ENCODE assay signal across 18 cellular contexts in genomic region chr12:22431693-22432251, GRCh38.
DNase-seq lines count a peak whose midpoint lies in the region; ATAC-seq lines count a peak whose summit lies in the region.
"Had no signal": no experiment of that assay in that cellular context is flagged by ENCODE, and none has a peak within 500 bp of the region (broad histone marks: within the 10 kb centered on the region; RNA-seq: fewer than 3 reads in every experiment).

No MANE protein-coding gene starts in this region.

- H3K4me3 Mint-ChIP-seq in stimulated activated naive CD8-positive, alpha-beta T cell treated with anti-CD3 and anti-CD28 coated beads, Interleukin-15, Interleukin-2, amounts not matched to agents 100 ng/mL and 50 ng/mL, for 24 hours: peak overlapping the region; percentile 25
- peak overlapping the region; percentile 58 for H3K4me3 Mint-ChIP-seq in activated naive CD8-positive, alpha-beta T cell treated with anti-CD3 and anti-CD28 coated beads, Interleukin-2, amount 10 ng/mL, durations not matched to agents 7 days and 5 days

- POLR2A ChIA-PET in activated naive CD8-positive, alpha-beta T cell treated with anti-CD3 and anti-CD28 coated beads, Interleukin-2, amount 10 ng/mL, durations not matched to agents 7 days and 5 days (lab: Charles Lee): no interaction called here

- H3K27me3 Mint-ChIP-seq in stimulated activated naive CD8-positive, alpha-beta T cell treated with anti-CD3 and anti-CD28 coated beads, Interleukin-15, Interleukin-2, amounts not matched to agents 100 ng/mL and 50 ng/mL, for 24 hours: no peaks in the 10 kb centered on the region
- no peaks in the 10 kb centered on the region for H3K27me3 Mint-ChIP-seq in activated naive CD8-positive, alpha-beta T cell treated with anti-CD3 and anti-CD28 coated beads, Interleukin-2, amount 10 ng/mL, durations not matched to agents 7 days and 5 days
- H3K27me3 Mint-ChIP-seq: naive thymus-derived CD8-positive, alpha-beta T cell had no signal

- H3K4me1 Mint-ChIP-seq in stimulated activated naive CD8-positive, alpha-beta T cell treated with anti-CD3 and anti-CD28 coated beads, Interleukin-15, Interleukin-2, amounts not matched to agents 100 ng/mL and 50 ng/mL, for 24 hours (ENCODE audit: low read depth): peaks cover 7% of the 10 kb centered on the region
- H3K4me1 Mint-ChIP-seq in activated naive CD8-positive, alpha-beta T cell treated with anti-CD3 and anti-CD28 coated beads, Interleukin-2, amount 10 ng/mL, durations not matched to agents 7 days and 5 days: peaks cover 6% of the 10 kb centered on the region

- H3K36me3 Mint-ChIP-seq in stimulated activated naive CD8-positive, alpha-beta T cell treated with anti-CD3 and anti-CD28 coated beads, Interleukin-15, Interleukin-2, amounts not matched to agents 100 ng/mL and 50 ng/mL, for 24 hours (ENCODE audit: low read depth): no peaks in the 10 kb centered on the region
- H3K36me3 Mint-ChIP-seq in activated naive CD8-positive, alpha-beta T cell treated with anti-CD3 and anti-CD28 coated beads, Interleukin-2, amount 10 ng/mL, durations not matched to agents 7 days and 5 days: no peaks in the 10 kb centered on the region

- no peak for DNase-seq in stimulated activated naive CD8-positive, alpha-beta T cell treated with anti-CD3 and anti-CD28 coated beads, Interleukin-15, Interleukin-2, amounts not matched to agents 100 U/mL and 50 U/mL, for 24 hours
- DNase-seq in NCI-H526 (lab: John Stamatoyannopoulos, UW) (peak; percentile 67 to 74), SIG-M5 (lab: John Stamatoyannopoulos, UW) (no peak), cerebellar nuclear complex (lab: John Stamatoyannopoulos, UW) (no peak), anterior cingulate cortex (lab: John Stamatoyannopoulos, UW) (no peak)
- DNase-seq in activated naive CD8-positive, alpha-beta T cell treated with anti-CD3 and anti-CD28 coated beads, Interleukin-2, amount 10 ng/mL, durations not matched to agents 7 days and 5 days: no peak
- DNase-seq: activated effector memory CD4-positive, alpha-beta T cell treated with Interleukin-2 at 50 U/mL for 16 hours; Kasumi-1; kidney; mammary epithelial cell; naive thymus-derived CD8-positive, alpha-beta T cell; NCI-H1105; NCI-H524 treated with DMSO at 0.1 percent for 48 hours; posterior cingulate gyrus; SJCRH30; stimulated activated CD4-positive, alpha-beta T cell treated with anti-CD3 and anti-CD28 coated beads, Interleukin-4, amount 100 ng/mL, for 1 hour had no signal

- no peaks in the 10 kb centered on the region for H3K9me3 Mint-ChIP-seq in stimulated activated naive CD8-positive, alpha-beta T cell treated with anti-CD3 and anti-CD28 coated beads, Interleukin-15, Interleukin-2, amounts not matched to agents 100 ng/mL and 50 ng/mL, for 24 hours
- H3K9me3 Mint-ChIP-seq in activated naive CD8-positive, alpha-beta T cell treated with anti-CD3 and anti-CD28 coated beads, Interleukin-2, amount 10 ng/mL, durations not matched to agents 7 days and 5 days: no peaks in the 10 kb centered on the region
- H3K9me3 Mint-ChIP-seq: naive thymus-derived CD8-positive, alpha-beta T cell had no signal

- peak overlapping the region; percentile 47 for H3K27ac Mint-ChIP-seq in stimulated activated naive CD8-positive, alpha-beta T cell treated with anti-CD3 and anti-CD28 coated beads, Interleukin-15, Interleukin-2, amounts not matched to agents 100 ng/mL and 50 ng/mL, for 24 hours
- H3K27ac Mint-ChIP-seq in activated naive CD8-positive, alpha-beta T cell treated with anti-CD3 and anti-CD28 coated beads, Interleukin-2, amount 10 ng/mL, durations not matched to agents 7 days and 5 days: peak overlapping the region; percentile 42

- no peak for ATAC-seq in stimulated activated naive CD8-positive, alpha-beta T cell treated with anti-CD3 and anti-CD28 coated beads, Interleukin-15, Interleukin-2, amounts not matched to agents 100 U/mL and 50 U/mL, for 24 hours
- ATAC-seq in activated naive CD8-positive, alpha-beta T cell treated with anti-CD3 and anti-CD28 coated beads, Interleukin-2, amount 10 ng/mL, durations not matched to agents 7 days and 5 days (ENCODE audit: low read depth): no peak
- ATAC-seq in GM18520 (IDR thresholded peaks at IDR 0.05; ENCODE audit: unreplicated experiment): no peak
- ATAC-seq: naive thymus-derived CD8-positive, alpha-beta T cell had no signal

Comparison
In these comparisons a context has a peak if more than half of its experiments do, and no peak if none do; other contexts are left out.
1. DNase-seq: peak in NCI-H526 (2 of 2); none in stimulated activated naive CD8-positive, alpha-beta T cell treated with anti-CD3 and anti-CD28 coated beads, Interleukin-15, Interleukin-2, amounts not matched to agents 100 U/mL and 50 U/mL, for 24 hours (single experiment), activated naive CD8-positive, alpha-beta T cell treated with anti-CD3 and anti-CD28 coated beads, Interleukin-2, amount 10 ng/mL, durations not matched to agents 7 days and 5 days (single experiment), SIG-M5 (single experiment), cerebellar nuclear complex (0 of 2) and anterior cingulate cortex (0 of 58).